10 cellular contexts compared by ENCODE assay signal in the genomic region with DNA sequence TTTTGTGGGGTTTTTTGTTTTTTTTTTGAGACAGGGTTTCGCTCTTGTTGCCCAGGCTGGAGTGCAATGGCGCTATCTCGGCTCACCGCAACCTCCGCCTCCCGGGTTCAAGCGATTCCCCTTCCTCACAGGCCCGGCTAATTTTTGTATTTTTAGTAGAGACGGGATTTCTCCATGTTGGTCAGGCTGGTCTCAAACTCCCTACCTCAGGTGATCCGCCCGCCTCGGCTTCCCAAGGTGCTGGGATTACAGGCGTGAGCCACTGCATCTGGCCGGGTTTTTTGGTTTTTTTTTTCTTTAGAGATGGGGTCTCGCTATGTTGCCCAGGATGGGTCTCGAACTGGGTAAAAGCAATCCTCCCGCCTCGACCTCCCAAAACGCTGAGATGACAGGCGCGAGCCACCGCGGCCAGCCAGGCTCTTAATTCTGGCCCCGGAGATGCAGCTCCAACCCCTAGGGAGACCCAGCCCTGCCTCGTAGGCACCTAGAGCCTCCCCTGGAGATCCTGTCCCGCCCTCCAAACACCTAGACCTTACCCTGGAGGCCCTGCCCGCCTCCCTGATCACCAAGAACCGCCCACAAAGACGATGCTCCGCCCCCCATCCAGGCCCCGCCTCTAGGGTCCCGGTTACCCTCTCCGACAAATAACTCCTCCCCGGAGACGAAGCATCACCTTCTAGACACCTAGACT. TPM values are rescaled to one million over a fixed set of nuclear protein-coding genes. Genes with fewer than 3 reads are reported as not detected.
DNase-seq lines count a peak whose midpoint lies in the region; ATAC-seq and TF ChIP-seq lines count a peak whose summit lies in the region.
"Not testable (repeated sequence)": the region's sequence is repeated elsewhere in the genome, so short reads cannot be mapped to it uniquely, and the experiment has no call there.
"Had no signal": no experiment of that assay in that cellular context is flagged by ENCODE, and none has a peak within 500 bp of the region (broad histone marks: within the 10 kb centered on the region; RNA-seq: fewer than 3 reads in every experiment).

No MANE protein-coding gene starts in this region.

- not testable (repeated sequence) for H3K36me3 ChIP-seq in HCT116 (ENCODE audit: control insufficient read depth in 1 of 2, insufficient read depth in 2 of 2, low read length in 2 of 2); SK-N-MC (ENCODE audit: insufficient read depth, low read length); iPS-18a (ENCODE audit: control insufficient read depth, low read depth, low read length); osteoblast (ENCODE audit: insufficient read depth, low read length)

- H3K27ac ChIP-seq in HCT116 (ENCODE audit: low read depth, low read length) (peak overlapping the region; percentile 69), dorsolateral prefrontal cortex (peak overlapping the region in 30 of 59 donors; percentile 4 to 80 (median 38))
- not testable (repeated sequence) for H3K27ac ChIP-seq in SK-N-MC; iPS-18a (ENCODE audit: low read length); osteoblast (ENCODE audit: low read depth, low read length)

- TF ChIP-seq POLR2A in HCT116 (IDR thresholded peaks at IDR 0.05; ENCODE audit: borderline replicate concordance, extremely low read depth, insufficient read depth, insufficient read length), result not testable (repeated sequence)

- peak; percentile 54 for ATAC-seq in HCT116
- not testable (repeated sequence) for ATAC-seq in activated T-cell treated with anti-CD3 and anti-CD28 coated beads, Interleukin-2, amount 50 U/mL, for 72 hours (replicated peaks in 1 of 2)

- H3K4me2 ChIP-seq in HCT116 (ENCODE audit: low read length) (peak overlapping the region; percentile 79), osteoblast (ENCODE audit: insufficient read depth, low read length) (peak overlapping the region; percentile 89)

- not testable (repeated sequence) for DNase-seq in AG09309 (ENCODE audit: low read depth); HCT116 (ENCODE audit: low read depth, low spot score); SK-N-MC (ENCODE audit: low read depth, low spot score); dorsolateral prefrontal cortex
- peak; percentile 49 to 65 for DNase-seq in activated T-cell treated with anti-CD3 and anti-CD28 coated beads, Interleukin-2, amount 50 U/mL, for 72 hours
- peak; percentile 62 for DNase-seq in osteoblast (ENCODE audit: insufficient read length, low spot score, missing footprints)
- DNase-seq in stimulated activated CD8-positive, alpha-beta memory T cell treated with anti-CD3 and anti-CD28 coated beads, Interleukin-4, amount 100 ng/mL, for 48 hours, result peak; percentile 85

- not testable (repeated sequence) for TF ChIP-seq CTCF in AG09309 (IDR thresholded peaks at IDR 0.05; ENCODE audit: control insufficient read depth, insufficient read depth, low read depth, low read length, missing control alignments); HCT116 (IDR thresholded peaks at IDR 0.05 in 2 of 3, conservative IDR thresholded peaks at IDR 0.05 in 1 of 3; ENCODE audit: borderline replicate concordance in 1 of 3, insufficient read depth in 1 of 3, low read depth in 2 of 3, low read length in 2 of 3); dorsolateral prefrontal cortex (IDR thresholded peaks at IDR 0.05 in 54 of 56, conservative IDR thresholded peaks at IDR 0.05 in 2 of 56; ENCODE audit: low read depth in 1 of 56, partially characterized antibody in 56 of 56); osteoblast (IDR thresholded peaks at IDR 0.05; ENCODE audit: extremely low read depth, low read depth, low read length)

- CTCF ChIA-PET in HCT116 (lab: Charles Lee), result not testable (repeated sequence)

- H3K9ac ChIP-seq in HCT116 (ENCODE audit: low read length), result peak overlapping the region; percentile 81
- peak overlapping the region; percentile 65 for H3K9ac ChIP-seq in SK-N-MC (ENCODE audit: insufficient read length)
- peak overlapping the region; percentile 62 for H3K9ac ChIP-seq in iPS-18a (ENCODE audit: low read length)

- H3K9me2 ChIP-seq in HCT116 (ENCODE audit: insufficient read depth), result not testable (repeated sequence)

- H3K4me1 ChIP-seq in HCT116 (ENCODE audit: control insufficient read depth in 1 of 2, insufficient read depth in 2 of 2, low read length in 2 of 2), result peaks cover 7 to 20% of the 10 kb centered on the region in 2 experiments
- not testable (repeated sequence) for H3K4me1 ChIP-seq in iPS-18a (ENCODE audit: control insufficient read depth, low read depth, low read length); osteoblast (ENCODE audit: insufficient read depth, low read length)

- RAD21 ChIA-PET in HCT116 (lab: Charles Lee; ENCODE audit: low non-redundant PET in 1 of 2, low total read pairs in 2 of 2, uncharacterized antibody in 2 of 2, unreplicated experiment in 2 of 2), result not testable (repeated sequence)

- intact Hi-C loops in HCT116 (cut with micrococcal nuclease), result loop anchor here (1.0 kb wide), 1 partner anchor 45 kb away; no protein-coding TSS in a partner anchor
- intact Hi-C loops in dorsolateral prefrontal cortex (cut with DNase I), result loop anchor here (1.0 to 2.0 kb wide), 2 partner anchors 14 kb away; partner anchors contain the start of gene MPND (in 2 of the 2)

- H3K4me1 Mint-ChIP-seq in activated T-cell treated with anti-CD3 and anti-CD28 coated beads, Interleukin-2, amount 50 U/mL, for 72 hours (ENCODE audit: low read depth), result peaks cover 29% of the 10 kb centered on the region

- H3K9me3 Mint-ChIP-seq in activated T-cell treated with anti-CD3 and anti-CD28 coated beads, Interleukin-2, amount 50 U/mL, for 72 hours, result not testable (repeated sequence)

- not testable (repeated sequence) for H3K36me3 Mint-ChIP-seq in activated T-cell treated with anti-CD3 and anti-CD28 coated beads, Interleukin-2, amount 50 U/mL, for 72 hours (ENCODE audit: insufficient read depth in 2 of 2)

- H3K4me3 ChIP-seq in AG09309 (ENCODE audit: control insufficient read depth, low read depth, low read length) (peak overlapping the region; percentile 38), HCT116 (replicated peaks in 1 of 2; ENCODE audit: low read depth in 1 of 2, low read length in 2 of 2) (peak overlapping the region; percentile 60 to 63), SK-N-MC (peak overlapping the region; percentile 82), dorsolateral prefrontal cortex (peak overlapping the region; percentile 7 to 77 (median 62)), iPS-18a (ENCODE audit: low read length) (peak overlapping the region; percentile 83), osteoblast (ENCODE audit: insufficient read depth, low read length) (peak overlapping the region; percentile 69)

- H4K20me1 ChIP-seq in HCT116 (ENCODE audit: insufficient read depth); osteoblast (ENCODE audit: insufficient read depth, low read length): not testable (repeated sequence)

- not testable (repeated sequence) for TF ChIP-seq RAD21 in HCT116 (IDR thresholded peaks at IDR 0.05; ENCODE audit: low read depth)

- H3K4me3 Mint-ChIP-seq in activated T-cell treated with anti-CD3 and anti-CD28 coated beads, Interleukin-2, amount 50 U/mL, for 72 hours, result peak overlapping the region; percentile 86 to 91

- not testable (repeated sequence) for H3K9me3 ChIP-seq in HCT116 (ENCODE audit: control insufficient read depth in 1 of 2, insufficient read depth in 1 of 2, low read depth in 1 of 2, low read length in 2 of 2); SK-N-MC (ENCODE audit: low read depth, low read length); iPS-18a (ENCODE audit: control insufficient read depth, low read depth, low read length); osteoblast (ENCODE audit: low read depth, low read length)

- POLR2A ChIA-PET in HCT116 (lab: Charles Lee), result not testable (repeated sequence)

- not testable (repeated sequence) for H3K27me3 Mint-ChIP-seq in activated T-cell treated with anti-CD3 and anti-CD28 coated beads, Interleukin-2, amount 50 U/mL, for 72 hours (ENCODE audit: low read depth)

- peak overlapping the region; percentile 55 for H3K27ac Mint-ChIP-seq in activated T-cell treated with anti-CD3 and anti-CD28 coated beads, Interleukin-2, amount 50 U/mL, for 72 hours

- TSS peak; percentile 77 for BruUV-seq in HCT116 (replicated peaks; lab: Mats Ljungman, UMichigan)

- H2AFZ ChIP-seq in HCT116 (ENCODE audit: low read depth, low read length, poor library complexity, severe bottlenecking), result not testable (repeated sequence)
- peak overlapping the region; percentile 85 for H2AFZ ChIP-seq in osteoblast (ENCODE audit: low read length)

- H3K79me2 ChIP-seq in HCT116 (ENCODE audit: insufficient read depth, low read length); osteoblast (ENCODE audit: insufficient read depth, low read length): not testable (repeated sequence)

- not testable (repeated sequence) for H3K27me3 ChIP-seq in HCT116 (ENCODE audit: insufficient read depth, low read length); dorsolateral prefrontal cortex; iPS-18a (ENCODE audit: control insufficient read depth, insufficient read depth, low read length)
- peaks cover 10% of the 10 kb centered on the region for H3K27me3 ChIP-seq in osteoblast (ENCODE audit: insufficient read depth, low read length)

RNA-seq across cellular contexts. Expression of gene STAP2, which starts 9.5 kb away (rescaled TPM):
- total RNA-seq in HCT116 (2021; ENCODE audit: unreplicated experiment) (2.1 TPM), dorsolateral prefrontal cortex (10 to 100 TPM in 2 of 120 experiments, 1 to 10 TPM in 115, under 1 TPM in 3; 0.51 to 10.8 (median 3.9) TPM), osteoblast (2.4 and 2.5 TPM in 2 replicates)
- polyA plus RNA-seq in HCT116 (2012), result 2.4 and 2.5 TPM in 2 replicates
- total RNA-seq in activated T-cell treated with anti-CD3 and anti-CD28 coated beads, Interleukin-2, amount 50 U/mL, for 72 hours, result 10 to 100 TPM in 1 of 2 donors, 1 to 10 TPM in 1; 8.3 to 10.0 TPM

RNA-seq across cellular contexts. Expression of gene MPND, which starts 14.2 kb away (rescaled TPM):
- total RNA-seq in HCT116 (2021; ENCODE audit: unreplicated experiment), result 24.3 TPM
- polyA plus RNA-seq in HCT116 (2012), result 22.9 and 27.3 TPM in 2 replicates
- total RNA-seq in activated T-cell treated with anti-CD3 and anti-CD28 coated beads, Interleukin-2, amount 50 U/mL, for 72 hours, result 10 to 100 TPM in 1 of 2 donors, 1 to 10 TPM in 1; 9.7 to 10.3 TPM
- 10 to 100 TPM; 18.9 to 61.6 (median 32.9) TPM for total RNA-seq in dorsolateral prefrontal cortex
- total RNA-seq in osteoblast, result 6.8 and 6.9 TPM in 2 replicates

RNA-seq across cellular contexts. Expression of gene FSD1, which starts 24.7 kb away (rescaled TPM):
- total RNA-seq in HCT116 (2021; ENCODE audit: unreplicated experiment) (20.1 TPM), dorsolateral prefrontal cortex (100 to 1,000 TPM in 1 of 120 experiments, 10 to 100 TPM in 119; 35.6 to 102 (median 64.9) TPM), osteoblast (0.29 and 1.1 TPM in 2 replicates)
- 11.6 and 13.9 TPM in 2 replicates for polyA plus RNA-seq in HCT116 (2012)
- 10 to 100 TPM; 17.1 to 22.8 TPM for total RNA-seq in activated T-cell treated with anti-CD3 and anti-CD28 coated beads, Interleukin-2, amount 50 U/mL, for 72 hours
- total RNA-seq: omental fat pad had no signal

RNA-seq across cellular contexts. Expression of gene TMIGD2, which starts 26.9 kb away (rescaled TPM):
- total RNA-seq in HCT116 (2021; ENCODE audit: unreplicated experiment) (not detected), dorsolateral prefrontal cortex (1 to 10 TPM in 53 of 120 experiments, under 1 TPM in 47, not detected in 20; 0.40 to 4.1 (median 1.1) TPM), osteoblast (not detected in 2 replicates)
- polyA plus RNA-seq in HCT116 (2012), result not detected in 2 replicates
- total RNA-seq in activated T-cell treated with anti-CD3 and anti-CD28 coated beads, Interleukin-2, amount 50 U/mL, for 72 hours, result 10 to 100 TPM; 19.8 to 29.1 TPM
- total RNA-seq: LHCN-M2 had no signal

RNA-seq across cellular contexts. Expression of gene SHD, which starts 50.1 kb away (rescaled TPM):
- total RNA-seq in HCT116 (2021; ENCODE audit: unreplicated experiment), result 2.0 TPM
- polyA plus RNA-seq in HCT116 (2012), result 2.9 and 3.7 TPM in 2 replicates
- not detected for total RNA-seq in activated T-cell treated with anti-CD3 and anti-CD28 coated beads, Interleukin-2, amount 50 U/mL, for 72 hours
- total RNA-seq in dorsolateral prefrontal cortex, result 10 to 100 TPM in 117 of 120 experiments, 1 to 10 TPM in 3; 5.9 to 53.0 (median 20.6) TPM
- not detected in 2 replicates for total RNA-seq in osteoblast
